1 cellular context compared by ENCODE assay signal in the genomic region with DNA sequence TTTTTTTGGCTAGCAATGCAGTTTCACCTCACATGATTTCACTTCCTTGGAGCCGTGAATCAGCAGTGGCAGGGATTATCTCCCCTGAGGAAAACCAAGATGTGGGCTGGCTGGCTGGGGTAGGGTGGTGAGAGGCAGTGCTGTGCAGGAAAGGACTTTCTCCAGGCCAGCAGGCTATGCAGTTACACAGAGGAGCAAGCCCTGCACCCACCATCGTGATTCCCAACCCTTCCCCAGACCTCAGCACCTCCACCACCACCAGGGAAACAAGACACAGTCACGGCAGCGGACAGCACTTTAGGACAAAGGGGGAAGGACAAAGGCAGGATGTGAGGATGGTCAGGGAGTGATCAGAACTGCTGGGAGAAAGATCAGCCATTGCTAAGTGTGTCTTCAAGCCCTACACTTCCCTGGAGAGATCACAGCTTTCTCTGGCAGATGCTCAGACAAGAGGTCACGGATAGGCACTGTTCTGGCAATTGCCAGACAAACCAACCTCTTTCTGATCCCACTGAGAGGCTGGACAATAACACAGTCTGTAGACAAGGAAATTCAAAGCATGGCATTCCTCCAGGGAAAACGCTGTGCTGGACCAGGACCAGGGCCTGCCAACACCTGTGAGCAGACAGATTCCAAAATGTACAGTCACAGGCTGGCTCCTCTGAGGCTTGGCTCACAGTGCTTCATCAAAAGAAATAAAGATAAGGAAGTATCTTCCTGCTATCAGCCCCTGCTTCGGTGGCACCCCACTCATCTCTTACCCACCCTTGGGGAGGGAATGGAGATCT.
TF ChIP-seq lines count a peak whose summit lies in the region.

No MANE protein-coding gene starts in this region.

TF ChIP-seq in IMR-90, 13 proteins besides CTCF, POLR2A, EP300 and RAD21 (continued from another document):
- TF ChIP-seq SMC3 (IDR thresholded peaks at IDR 0.05; ENCODE audit: low read depth, low read length) (no peak), FOS (IDR thresholded peaks at IDR 0.05; ENCODE audit: low read depth, low read length) (peak; percentile 45; the same call in 1 of the 2 replicates), CEBPB (IDR thresholded peaks at IDR 0.05; ENCODE audit: low read depth, low read length) (no peak)
